22 cellular contexts compared by ENCODE assay signal in genomic region chr4:66330125-66330524, GRCh38.
"Had no signal": no experiment of that assay in that cellular context is flagged by ENCODE, and none has a peak within 500 bp of the region (broad histone marks: within the 10 kb centered on the region; RNA-seq: fewer than 3 reads in every experiment).

No MANE protein-coding gene starts in this region.

- H3K4me1 ChIP-seq: colonic mucosa, parathyroid adenoma, psoas muscle, right lobe of liver, suprapubic skin, thyroid gland, upper lobe of right lung, vagina had no signal

- ATAC-seq: left colon; left ventricle myocardium superior; psoas muscle; right lobe of liver; stimulated activated effector memory CD8-positive, alpha-beta T cell treated with anti-CD3 and anti-CD28 coated beads, Interleukin-12 subunit alpha, Interleukin-12 subunit beta, amount 100 ng/mL, for 72 hours; stimulated activated naive CD8-positive, alpha-beta T cell treated with anti-CD3 and anti-CD28 coated beads, Interleukin-15, Interleukin-2, amounts not matched to agents 100 U/mL and 50 U/mL, for 24 hours; upper lobe of right lung had no signal

- H3K4me3 ChIP-seq: colonic mucosa, psoas muscle, right lobe of liver, suprapubic skin, thyroid gland, upper lobe of right lung, vagina had no signal

- H3K9me3 ChIP-seq: colonic mucosa, psoas muscle, right lobe of liver, suprapubic skin, thyroid gland, upper lobe of right lung, vagina had no signal

- FAIRE-seq: endothelial cell of umbilical vein, kidney had no signal

- H3K27me3 ChIP-seq: colonic mucosa, right lobe of liver, suprapubic skin, thyroid gland, upper lobe of right lung, vagina had no signal

- H3K27ac ChIP-seq: colonic mucosa, parathyroid adenoma, psoas muscle, right lobe of liver, suprapubic skin, thyroid gland, upper lobe of right lung, vagina had no signal

- DNase-seq: colonic mucosa; dermis blood vessel endothelial cell; foreskin fibroblast; immature natural killer cell; kidney; left colon; left ventricle myocardium superior; mesendoderm; naive B cell; psoas muscle; retina; right lobe of liver; stimulated activated CD4-positive, alpha-beta T cell treated with anti-CD3 and anti-CD28 coated beads, Interleukin-4, amount 100 ng/mL, for 1 hour; stimulated activated CD8-positive, alpha-beta memory T cell treated with anti-CD3 and anti-CD28 coated beads, Interleukin-4, amount 100 ng/mL, for 48 hours; stimulated activated naive CD8-positive, alpha-beta T cell treated with anti-CD3 and anti-CD28 coated beads, Interleukin-15, Interleukin-2, amounts not matched to agents 100 U/mL and 50 U/mL, for 24 hours; thyroid gland; upper lobe of right lung had no signal

- H3K9ac ChIP-seq: parathyroid adenoma had no signal

- H3K79me2 ChIP-seq: parathyroid adenoma had no signal

- H3K36me3 ChIP-seq: colonic mucosa, right lobe of liver, suprapubic skin, thyroid gland, upper lobe of right lung, vagina had no signal

- H2AFZ ChIP-seq: parathyroid adenoma had no signal
